Comparison of ENCODE assay signal across 28 cellular contexts in genomic region chr9:114231218-114232090, GRCh38.
DNase-seq lines count a peak whose midpoint lies in the region; FAIRE-seq and TF ChIP-seq lines count a peak whose summit lies in the region.
"Had no signal": no experiment of that assay in that cellular context is flagged by ENCODE, and none has a peak within 500 bp of the region (broad histone marks: within the 10 kb centered on the region; RNA-seq: fewer than 3 reads in every experiment).

No MANE protein-coding gene starts in this region.

- intact Hi-C loops in activated T-helper 2 cell treated with anti-CD3 and anti-CD28 coated beads, Interferon-gamma antibody, Interleukin-2, Interleukin-4, amounts not matched to agents 10 μg/mL and 5 μg/mL and 100 μg/mL, durations not matched to agents 14 hours and 24 hours and 36 hours (cut with micrococcal nuclease), result no loop called here

- H3K9ac ChIP-seq in astrocyte (ENCODE audit: low read length), result no peak overlapping the region

- in situ Hi-C loops in ACHN (cut with HindIII; ENCODE audit: low pct_ligation_motif_present, low pct_unique_long_range_greater_than_20kb, low sequenced_read_pairs), result no loop called here

- H4K20me1 ChIP-seq in astrocyte (ENCODE audit: insufficient read depth, low read length), result no peaks in the 10 kb centered on the region

- H3K27ac Mint-ChIP-seq in HFFc6 (peak overlapping the region; percentile 46; the same call in 1 of the 2 replicates), astrocyte (ENCODE audit: unreplicated experiment) (no peak overlapping the region), nephron (peak overlapping the region in 2 of 3 experiments; percentile 62 to 78), immature natural killer cell (no peak overlapping the region)
- H3K27ac Mint-ChIP-seq in activated T-helper 2 cell treated with anti-CD3 and anti-CD28 coated beads, Interferon-gamma antibody, Interleukin-2, Interleukin-4, amounts not matched to agents 10 μg/mL and 5 μg/mL and 100 μg/mL, durations not matched to agents 14 hours and 24 hours and 36 hours, result no peak overlapping the region
- H3K27ac Mint-ChIP-seq: activated CD4-positive, alpha-beta T cell treated with anti-CD3 and anti-CD28 coated beads for 36 hours; activated naive CD4-positive, alpha-beta T cell treated with anti-CD3 and anti-CD28 coated beads for 36 hours had no signal

- no peak overlapping the region for H2AFZ ChIP-seq in astrocyte (ENCODE audit: low read depth, low read length)

- no peaks in the 10 kb centered on the region for H3K79me2 ChIP-seq in astrocyte (ENCODE audit: insufficient read depth, low read length)

- peaks cover 11% of the 10 kb centered on the region for H3K4me1 ChIP-seq in astrocyte (ENCODE audit: insufficient read depth, low read length)
- H3K4me1 ChIP-seq: foreskin keratinocyte, lower lobe of right lung, thyroid gland had no signal

- FAIRE-seq in astrocyte (lab: Jason Lieb, UNC), result no peak
- FAIRE-seq: H54 had no signal

- H3K4me1 Mint-ChIP-seq in HFFc6 (ENCODE audit: low read depth) (peaks cover 21% of the 10 kb centered on the region), astrocyte (ENCODE audit: low read depth, unreplicated experiment) (peaks cover 18% of the 10 kb centered on the region), nephron (peaks cover 75% of the 10 kb centered on the region), immature natural killer cell (no peaks in the 10 kb centered on the region)
- peaks cover 1% of the 10 kb centered on the region for H3K4me1 Mint-ChIP-seq in activated T-helper 2 cell treated with anti-CD3 and anti-CD28 coated beads, Interferon-gamma antibody, Interleukin-2, Interleukin-4, amounts not matched to agents 10 μg/mL and 5 μg/mL and 100 μg/mL, durations not matched to agents 14 hours and 24 hours and 36 hours (ENCODE audit: low read depth)

- TF ChIP-seq CTCF in HFFc6 (IDR thresholded peaks at IDR 0.05), result no peak
- no peak for TF ChIP-seq CTCF in astrocyte (IDR thresholded peaks at IDR 0.05; ENCODE audit: insufficient read depth, low read depth, low read length)
- TF ChIP-seq CTCF in nephron (IDR thresholded peaks at IDR 0.05; ENCODE audit: unreplicated experiment in 3 of 3), result no peak

- H3K36me3 Mint-ChIP-seq in HFFc6 (ENCODE audit: low read depth) (no peaks in the 10 kb centered on the region; the same call in none of the 2 replicates), astrocyte (ENCODE audit: low read depth, unreplicated experiment) (peaks cover 30% of the 10 kb centered on the region), nephron (ENCODE audit: low read depth) (no peaks in the 10 kb centered on the region), immature natural killer cell (no peaks in the 10 kb centered on the region)
- no peaks in the 10 kb centered on the region for H3K36me3 Mint-ChIP-seq in activated T-helper 2 cell treated with anti-CD3 and anti-CD28 coated beads, Interferon-gamma antibody, Interleukin-2, Interleukin-4, amounts not matched to agents 10 μg/mL and 5 μg/mL and 100 μg/mL, durations not matched to agents 14 hours and 24 hours and 36 hours (ENCODE audit: low read depth)

- H3K4me3 ChIP-seq in astrocyte (ENCODE audit: insufficient read depth, low read depth, low read length), result no peak overlapping the region
- H3K4me3 ChIP-seq: dorsolateral prefrontal cortex, lower lobe of right lung, thyroid gland had no signal

- no peaks in the 10 kb centered on the region for H3K27me3 ChIP-seq in astrocyte (ENCODE audit: insufficient read depth, low read length)
- H3K27me3 ChIP-seq: foreskin keratinocyte, thyroid gland had no signal

- DNase-seq in ACHN (peak; percentile 41), HFFc6 (no peak), astrocyte (ENCODE audit: low read depth) (no peak), GM03348 (ENCODE audit: low spot score) (no peak), immature natural killer cell (no peak), NCI-H1436 treated with DMSO at 0.1 percent for 48 hours (lab: John Stamatoyannopoulos, UW) (no peak)
- no peak for DNase-seq in activated T-helper 2 cell treated with anti-CD3 and anti-CD28 coated beads, Interferon-gamma antibody, Interleukin-2, Interleukin-4, amounts not matched to agents 10 μg/mL and 5 μg/mL and 100 μg/mL, durations not matched to agents 14 hours and 24 hours and 36 hours (ENCODE audit: low spot score)
- DNase-seq: activated CD4-positive, alpha-beta T cell treated with anti-CD3 and anti-CD28 coated beads for 36 hours; activated CD8-positive, alpha-beta memory T cell treated with anti-CD3 and anti-CD28 coated beads for 24 hours; activated naive CD4-positive, alpha-beta T cell treated with anti-CD3 and anti-CD28 coated beads for 36 hours; activated T-cell treated with anti-CD3 and anti-CD28 coated beads, Interleukin-2, amount 50 U/mL, for 48 hours; caudate nucleus; dorsolateral prefrontal cortex; foreskin keratinocyte; islet precursor cell; lower lobe of right lung; NCI-H146; NCI-H526 treated with DMSO at 0.1 percent for 48 hours; occipital lobe; retina; stimulated activated CD4-positive, alpha-beta T cell treated with anti-CD3 and anti-CD28 coated beads, Interleukin-4, amount 100 ng/mL, for 24 hours; stimulated activated naive CD8-positive, alpha-beta T cell treated with anti-CD3 and anti-CD28 coated beads, Interleukin-15, Interleukin-2, amounts not matched to agents 100 U/mL and 50 U/mL, for 24 hours; T-helper 1 cell; thyroid gland had no signal

- H3K36me3 ChIP-seq in astrocyte (ENCODE audit: insufficient read depth, low read length), result no peaks in the 10 kb centered on the region
- H3K36me3 ChIP-seq: lower lobe of right lung, thyroid gland had no signal

- no peak overlapping the region for H3K27ac ChIP-seq in astrocyte (ENCODE audit: low read depth, low read length)
- H3K27ac ChIP-seq: dorsolateral prefrontal cortex, epithelial cell of prostate, foreskin keratinocyte, HL-60, lower lobe of right lung, thyroid gland had no signal

- H3K9me3 Mint-ChIP-seq in HFFc6 (no peaks in the 10 kb centered on the region), astrocyte (ENCODE audit: unreplicated experiment) (no peaks in the 10 kb centered on the region), nephron (no peaks in the 10 kb centered on the region), immature natural killer cell (no peaks in the 10 kb centered on the region)
- H3K9me3 Mint-ChIP-seq in activated T-helper 2 cell treated with anti-CD3 and anti-CD28 coated beads, Interferon-gamma antibody, Interleukin-2, Interleukin-4, amounts not matched to agents 10 μg/mL and 5 μg/mL and 100 μg/mL, durations not matched to agents 14 hours and 24 hours and 36 hours, result no peaks in the 10 kb centered on the region
- H3K9me3 Mint-ChIP-seq: activated naive CD4-positive, alpha-beta T cell treated with anti-CD3 and anti-CD28 coated beads for 36 hours had no signal

- no peak overlapping the region for H3K4me2 ChIP-seq in astrocyte (ENCODE audit: low read length)

- H3K9me3 ChIP-seq in astrocyte (ENCODE audit: insufficient read depth, low read depth, low read length), result no peaks in the 10 kb centered on the region
- H3K9me3 ChIP-seq: lower lobe of right lung, thyroid gland had no signal

- H3K27me3 Mint-ChIP-seq in HFFc6 (ENCODE audit: insufficient read depth), result peaks cover 3% of the 10 kb centered on the region
- peaks cover 8% of the 10 kb centered on the region for H3K27me3 Mint-ChIP-seq in astrocyte (ENCODE audit: low read depth, unreplicated experiment)
- H3K27me3 Mint-ChIP-seq in nephron (ENCODE audit: low read depth), result peaks cover 3% of the 10 kb centered on the region
- no peaks in the 10 kb centered on the region for H3K27me3 Mint-ChIP-seq in activated T-helper 2 cell treated with anti-CD3 and anti-CD28 coated beads, Interferon-gamma antibody, Interleukin-2, Interleukin-4, amounts not matched to agents 10 μg/mL and 5 μg/mL and 100 μg/mL, durations not matched to agents 14 hours and 24 hours and 36 hours (ENCODE audit: low read depth)
- peaks cover 0 to 6% (median 4%) of the 10 kb centered on the region in 3 donors for H3K27me3 Mint-ChIP-seq in immature natural killer cell (ENCODE audit: low read depth in 3 of 3)

- no peak overlapping the region for H3K4me3 Mint-ChIP-seq in HFFc6
- H3K4me3 Mint-ChIP-seq in astrocyte (ENCODE audit: unreplicated experiment), result peak overlapping the region; percentile 50
- peak overlapping the region in 1 of 3 experiments; percentile 48 for H3K4me3 Mint-ChIP-seq in nephron
- no peak overlapping the region for H3K4me3 Mint-ChIP-seq in activated T-helper 2 cell treated with anti-CD3 and anti-CD28 coated beads, Interferon-gamma antibody, Interleukin-2, Interleukin-4, amounts not matched to agents 10 μg/mL and 5 μg/mL and 100 μg/mL, durations not matched to agents 14 hours and 24 hours and 36 hours (ENCODE audit: low read depth)
- H3K4me3 Mint-ChIP-seq in immature natural killer cell, result no peak overlapping the region
- H3K4me3 Mint-ChIP-seq: activated CD4-positive, alpha-beta T cell treated with anti-CD3 and anti-CD28 coated beads for 36 hours; activated naive CD4-positive, alpha-beta T cell treated with anti-CD3 and anti-CD28 coated beads for 36 hours had no signal

Comparison
In these comparisons a context has a peak if more than half of its experiments do, and no peak if none do; other contexts are left out.
1. H3K27ac Mint-ChIP-seq: peak in HFFc6 (single experiment) and nephron (2 of 3); none in astrocyte (single experiment), activated T-helper 2 cell treated with anti-CD3 and anti-CD28 coated beads, Interferon-gamma antibody, Interleukin-2, Interleukin-4, amounts not matched to agents 10 μg/mL and 5 μg/mL and 100 μg/mL, durations not matched to agents 14 hours and 24 hours and 36 hours (single experiment) and immature natural killer cell (0 of 6).